In the genomic region with DNA sequence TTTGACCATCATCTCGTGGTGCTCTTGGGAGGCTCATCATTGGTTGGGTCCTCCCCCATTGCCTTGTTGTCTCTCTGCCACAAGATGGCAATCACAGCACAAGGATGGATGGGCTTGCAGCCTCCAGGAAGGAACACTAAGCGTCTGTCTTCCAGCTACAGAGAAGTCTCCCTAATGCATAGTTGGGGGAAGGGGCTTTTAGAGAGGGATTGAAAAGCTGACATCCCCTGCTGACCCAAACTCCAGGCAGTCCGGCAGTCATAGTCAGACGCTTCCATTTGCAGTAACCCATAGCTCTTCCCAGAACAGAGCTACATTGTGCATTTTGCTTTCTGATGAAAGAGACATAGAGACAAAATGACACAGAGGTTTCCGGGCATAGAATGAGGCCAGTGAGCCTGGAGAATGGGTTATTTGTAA, we compare ENCODE assay signal across 8 cellular contexts.
A peak's percentile ranks its signal among the peaks of the same experiment; 100 is the strongest.
DNase-seq lines count a peak whose midpoint lies in the region; ATAC-seq and TF ChIP-seq lines count a peak whose summit lies in the region.

No MANE protein-coding gene starts in this region.

- H3K36me3 ChIP-seq in tibial artery (no peaks in the 10 kb centered on the region), uterus (no peaks in the 10 kb centered on the region)

- TF ChIP-seq CTCF in AG09309 (IDR thresholded peaks at IDR 0.05; ENCODE audit: control insufficient read depth, insufficient read depth, low read depth, low read length, missing control alignments), result peak; percentile 60
- peak; percentile 90 for TF ChIP-seq CTCF in VCaP (conservative IDR thresholded peaks at IDR 0.05)
- peak; percentile 25 to 27 for TF ChIP-seq CTCF in tibial artery (IDR thresholded peaks at IDR 0.05)
- TF ChIP-seq CTCF in uterus (IDR thresholded peaks at IDR 0.05), result peak in 2 of 4 experiments; percentile 9 to 30

- no peak for TF ChIP-seq POLR2A in uterus (IDR thresholded peaks at IDR 0.05)

- H3K4me3 ChIP-seq in AG09309 (ENCODE audit: control insufficient read depth, low read depth, low read length) (peak overlapping the region; percentile 26), tibial artery (no peak overlapping the region), uterus (no peak overlapping the region)

- ATAC-seq in GM18519 (IDR thresholded peaks at IDR 0.05; ENCODE audit: low FRiP score, unreplicated experiment), result peak; percentile 61

- H3K27me3 ChIP-seq in tibial artery (no peaks in the 10 kb centered on the region), uterus (no peaks in the 10 kb centered on the region)

- DNase-seq in AG09309 (ENCODE audit: low read depth) (peak; percentile 2), NCI-H2029 (lab: John Stamatoyannopoulos, UW) (peak; percentile 50), medulla oblongata (ENCODE audit: extremely low spot score) (peak; percentile 97), tibial artery (peak in 1 of 2 donors; percentile 28), uterus (no peak)
- DNase-seq in effector CD4-positive, alpha-beta T cell, result peak; percentile 26

- intact Hi-C loops in tibial artery (cut with DNase I; ENCODE audit: low total_unique reads) (no loop called here), uterus (cut with DNase I; ENCODE audit: low total_unique reads) (no loop called here)

- H3K4me1 ChIP-seq in tibial artery (no peaks in the 10 kb centered on the region), uterus (no peaks in the 10 kb centered on the region)

- H3K9me3 ChIP-seq in tibial artery (no peaks in the 10 kb centered on the region), uterus (no peaks in the 10 kb centered on the region)

- H3K27ac ChIP-seq in VCaP, result no peak overlapping the region
- H3K27ac ChIP-seq in tibial artery, result no peak overlapping the region
- no peak overlapping the region for H3K27ac ChIP-seq in uterus

Comparison
In these comparisons a context has a peak if more than half of its experiments do, and no peak if none do; other contexts are left out.
1. DNase-seq: peak in AG09309 (single experiment), NCI-H2029 (single experiment), effector CD4-positive, alpha-beta T cell (single experiment) and medulla oblongata (single experiment); none in uterus (0 of 2).